In genomic region chr6:20876016-20876415, GRCh38 we compare ENCODE assay signal across 1 cellular context.
TF ChIP-seq lines count a peak whose summit lies in the region.

No MANE protein-coding gene starts in this region.

TF ChIP-seq in GM12878, 131 proteins besides CTCF, POLR2A, EP300 and RAD21 (continued from another document):
- no peak for TF ChIP-seq USF1 (IDR thresholded peaks at IDR 0.05; ENCODE audit: borderline replicate concordance, extremely low read length, insufficient read depth, low read depth, low read length)
- no peak for TF ChIP-seq ZNF274 (IDR thresholded peaks at IDR 0.05; ENCODE audit: insufficient read depth, insufficient read length)
- no peak for TF ChIP-seq PRDM15 (CRISPR knock-in tag; IDR thresholded peaks at IDR 0.05)
- TF ChIP-seq USF2 (IDR thresholded peaks at IDR 0.05; ENCODE audit: borderline replicate concordance, low read depth, low read length) = no peak
- no peak for TF ChIP-seq MYB (IDR thresholded peaks at IDR 0.05; ENCODE audit: borderline replicate concordance, low read depth, low read length)
- no peak for TF ChIP-seq IKZF1 (conservative IDR thresholded peaks at IDR 0.05)
- TF ChIP-seq CBFB (IDR thresholded peaks at IDR 0.05; ENCODE audit: low read depth) = no peak
- no peak for TF ChIP-seq CREB1 (IDR thresholded peaks at IDR 0.05; ENCODE audit: low read depth)
TF ChIP-seq in GM12878: peak in this region for 0.
